In the genomic region with DNA sequence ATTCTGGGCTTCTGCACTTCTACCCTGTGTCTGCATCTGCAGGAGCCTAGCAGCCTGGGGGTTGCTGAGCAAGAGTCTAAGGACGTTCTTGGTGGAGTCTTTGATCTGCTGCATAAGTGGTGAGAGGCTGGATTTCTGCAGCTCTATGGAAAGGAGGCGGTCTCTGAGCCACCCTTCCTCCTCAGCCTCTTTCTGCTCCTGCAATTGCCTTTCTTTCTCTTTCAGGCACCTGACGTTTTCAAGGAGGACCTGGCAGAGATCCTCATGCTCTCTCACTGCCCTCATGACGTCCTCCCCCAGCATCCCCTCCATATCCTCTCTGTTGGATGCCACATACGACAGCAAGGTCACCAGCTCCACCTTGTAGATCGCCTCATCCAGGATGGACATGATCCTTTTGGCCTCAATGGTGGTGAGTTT, we compare ENCODE assay signal across 10 cellular contexts. TPM values are rescaled to one million over a fixed set of nuclear protein-coding genes. Genes with fewer than 3 reads are reported as not detected.
DNase-seq lines count a peak whose midpoint lies in the region; ATAC-seq and TF ChIP-seq lines count a peak whose summit lies in the region.
"Had no signal": no experiment of that assay in that cellular context is flagged by ENCODE, and none has a peak within 500 bp of the region (broad histone marks: within the 10 kb centered on the region; RNA-seq: fewer than 3 reads in every experiment).

No MANE protein-coding gene starts in this region.

- H3K27ac Mint-ChIP-seq in immature natural killer cell (peak overlapping the region; percentile 92 to 98 (median 96)), WTC11 (no peak overlapping the region)
- H3K27ac Mint-ChIP-seq: brain had no signal

- no peaks in the 10 kb centered on the region for H3K27me3 ChIP-seq in DOHH2 (ENCODE audit: control insufficient read depth, low read length)

- ATAC-seq in GM21786 (IDR thresholded peaks at IDR 0.05; ENCODE audit: unreplicated experiment) (peak; percentile 1), HG03354 (IDR thresholded peaks at IDR 0.05; ENCODE audit: poor library complexity, severe bottlenecking, unreplicated experiment) (no peak), WTC11 (no peak)

- H3K9me3 Mint-ChIP-seq in immature natural killer cell = no peaks in the 10 kb centered on the region
- peaks cover 6% of the 10 kb centered on the region for H3K9me3 Mint-ChIP-seq in WTC11

- TF ChIP-seq CTCF in DOHH2 (IDR thresholded peaks at IDR 0.05; ENCODE audit: low read depth, low read length, poor library complexity, severe bottlenecking) (no peak), OCI-LY7 (conservative IDR thresholded peaks at IDR 0.05; ENCODE audit: low read length) (no peak), WTC11 (IDR thresholded peaks at IDR 0.05) (no peak)

- no peaks in the 10 kb centered on the region for H3K36me3 Mint-ChIP-seq in immature natural killer cell
- peaks cover 6% of the 10 kb centered on the region for H3K36me3 Mint-ChIP-seq in WTC11

- POLR2A ChIA-PET in OCI-LY7 (lab: Charles Lee) = interaction anchor here (1.2 to 13.0 kb wide), 5 partner anchors 10 to 26 kb away, joined by 3 to 183 read pairs (median 8); partner anchors contain the start of genes RITA1 and TPCN1
- POLR2A ChIA-PET in WTC11 (lab: Charles Lee) = no interaction called here

- H3K79me2 ChIP-seq in DOHH2 (ENCODE audit: control insufficient read depth, low read length) (peaks cover 56% of the 10 kb centered on the region), OCI-LY7 (ENCODE audit: insufficient read depth, low read depth, low read length) (peaks cover 43% of the 10 kb centered on the region)

- CTCF ChIA-PET in OCI-LY7 (lab: Charles Lee; ENCODE audit: unreplicated experiment) = interaction anchor here (0.9 to 1.0 kb wide), 2 partner anchors 9 to 15 kb away, joined by 4 read pairs; no protein-coding TSS in a partner anchor
- CTCF ChIA-PET in WTC11 (lab: Charles Lee) = no interaction called here

- peak overlapping the region; percentile 100 for H3K4me2 ChIP-seq in DOHH2 (ENCODE audit: low read length)
- peak overlapping the region; percentile 89 for H3K4me2 ChIP-seq in OCI-LY7 (ENCODE audit: low read length)

- H3K9me2 ChIP-seq in DOHH2 (replicated peaks; ENCODE audit: control insufficient read depth, low read length) (no peaks in the 10 kb centered on the region), OCI-LY7 (ENCODE audit: insufficient read depth, low read length) (no peaks in the 10 kb centered on the region)

- H4K20me1 ChIP-seq in DOHH2 (ENCODE audit: control insufficient read depth, insufficient read depth, low read depth, low read length) (no peaks in the 10 kb centered on the region), OCI-LY7 (ENCODE audit: insufficient read depth, low read length) (no peaks in the 10 kb centered on the region)

- no peak overlapping the region for H2AFZ ChIP-seq in OCI-LY7 (ENCODE audit: low read length)

- peak overlapping the region; percentile 100 for H3K27ac ChIP-seq in DOHH2 (ENCODE audit: low read depth, low read length)
- H3K27ac ChIP-seq in OCI-LY7 (ENCODE audit: low read depth, low read length, poor library complexity, severe bottlenecking) = peak overlapping the region; percentile 99

- H3K4me3 Mint-ChIP-seq in immature natural killer cell (peak overlapping the region in 4 of 5 donors; percentile 3 to 83 (median 76)), WTC11 (no peak overlapping the region)
- H3K4me3 Mint-ChIP-seq: brain had no signal

- H3K36me3 ChIP-seq in DOHH2 (ENCODE audit: control insufficient read depth, low read length) = peaks cover 74% of the 10 kb centered on the region
- peaks cover 77% of the 10 kb centered on the region for H3K36me3 ChIP-seq in OCI-LY7 (ENCODE audit: insufficient read depth, low read length)

- H3K4me1 Mint-ChIP-seq in immature natural killer cell = peaks cover 50 to 53% of the 10 kb centered on the region in 2 donors
- H3K4me1 Mint-ChIP-seq in WTC11 = peaks cover 7% of the 10 kb centered on the region

- H3K27me3 Mint-ChIP-seq in immature natural killer cell (ENCODE audit: low read depth in 3 of 3) = peaks cover 10 to 15% (median 12%) of the 10 kb centered on the region in 3 donors
- no peaks in the 10 kb centered on the region; the same call in 1 of the 2 replicates for H3K27me3 Mint-ChIP-seq in WTC11 (ENCODE audit: low read depth)
- H3K27me3 Mint-ChIP-seq: brain had no signal

- H3K4me1 ChIP-seq in DOHH2 (ENCODE audit: control insufficient read depth, low read length) (peaks cover 99% of the 10 kb centered on the region), OCI-LY7 (ENCODE audit: insufficient read depth, low read length, poor library complexity, severe bottlenecking) (peaks cover 90% of the 10 kb centered on the region)

- DNase-seq in OCI-LY7 (ENCODE audit: low spot score) (peak; percentile 74), immature natural killer cell (no peak), NCI-H2227 (lab: John Stamatoyannopoulos, UW; ENCODE audit: unreplicated experiment) (no peak), NCI-H1417 (lab: John Stamatoyannopoulos, UW) (no peak), WTC11 (ENCODE audit: low spot score) (no peak)

- H3K9me3 ChIP-seq in DOHH2 (ENCODE audit: control insufficient read depth, insufficient read depth, low read length) (no peaks in the 10 kb centered on the region), OCI-LY7 (ENCODE audit: low read length) (peaks cover 5% of the 10 kb centered on the region; the same call in 1 of the 2 replicates)

- intact Hi-C loops in OCI-LY7 (cut with micrococcal nuclease; ENCODE audit: unreplicated experiment) = loop anchor here (1.0 kb wide), 3 partner anchors 10 to 22 kb away; partner anchors contain the start of genes DDX54 and RITA1

- TSS peak; percentile 89 for BruUV-seq in OCI-LY7 (replicated peaks; lab: Mats Ljungman, UMichigan)

- peaks cover 37% of the 10 kb centered on the region for H3F3A ChIP-seq in DOHH2 (ENCODE audit: control insufficient read depth, insufficient read depth)

- H3K4me3 ChIP-seq in DOHH2 (ENCODE audit: low read length) (peak overlapping the region; percentile 78), OCI-LY7 (ENCODE audit: low read depth, low read length, poor library complexity, severe bottlenecking) (peak overlapping the region; percentile 59)

TF ChIP-seq in WTC11, 78 proteins besides CTCF, POLR2A, EP300 and RAD21:
- TF ChIP-seq ZNF138 (CRISPR knock-in tag; conservative IDR thresholded peaks at IDR 0.05) (no peak), NR1H2 (CRISPR knock-in tag; IDR thresholded peaks at IDR 0.05) (no peak), E2F4 (CRISPR knock-in tag; IDR thresholded peaks at IDR 0.05; ENCODE audit: borderline replicate concordance, low read depth) (no peak)
TF ChIP-seq in WTC11: peak in this region for 0.

RNA-seq across cellular contexts. Expression of gene TPCN1, which starts 13.6 kb away (rescaled TPM):
- total RNA-seq in OCI-LY7 (2014; rRNA removed; shearing (Covaris generic)) = 72.4 and 96.0 TPM in 2 replicates
- 160 and 177 TPM in 2 replicates for total RNA-seq in OCI-LY7 (2022)
- 1 to 10 TPM in 2 of 3 donors, not detected in 1; 3.0 to 3.1 TPM for polyA plus RNA-seq in immature natural killer cell
- 29.0 to 32.7 TPM (median 30.7 TPM) in 3 replicates for total RNA-seq in WTC11 (2021)

RNA-seq across cellular contexts. Expression of gene RITA1, which starts 22.1 kb away (rescaled TPM):
- 72.5 and 90.8 TPM in 2 replicates for total RNA-seq in OCI-LY7 (2014; rRNA removed; shearing (Covaris generic))
- total RNA-seq in OCI-LY7 (2022) (59.5 and 68.6 TPM in 2 replicates), WTC11 (2021) (26.4 to 29.3 TPM (median 27.1 TPM) in 3 replicates)
- polyA plus RNA-seq in immature natural killer cell = 10 to 100 TPM; 31.3 to 36.6 (median 33.1) TPM

RNA-seq across cellular contexts. Expression of gene DDX54, which starts 22.4 kb away (rescaled TPM):
- 86.0 and 87.2 TPM in 2 replicates for total RNA-seq in OCI-LY7 (2014; rRNA removed; shearing (Covaris generic))
- 145 and 150 TPM in 2 replicates for total RNA-seq in OCI-LY7 (2022)
- 10 to 100 TPM in 2 of 3 donors, 1 to 10 TPM in 1; 7.8 to 34.2 (median 11.0) TPM for polyA plus RNA-seq in immature natural killer cell
- total RNA-seq in WTC11 (2021) = 120 to 151 TPM (median 123 TPM) in 3 replicates

RNA-seq across cellular contexts. Expression of gene CFAP73, which starts 58.1 kb away (rescaled TPM):
- 14.0 and 26.9 TPM in 2 replicates for total RNA-seq in OCI-LY7 (2014; rRNA removed; shearing (Covaris generic))
- total RNA-seq in OCI-LY7 (2022) = 37.4 and 39.2 TPM in 2 replicates
- not detected for polyA plus RNA-seq in immature natural killer cell
- 0.30 to 0.94 TPM (median 0.37 TPM) in 3 replicates for total RNA-seq in WTC11 (2021)
- total RNA-seq: pulmonary artery endothelial cell had no signal
